23 cellular contexts compared by ENCODE assay signal in the genomic region with DNA sequence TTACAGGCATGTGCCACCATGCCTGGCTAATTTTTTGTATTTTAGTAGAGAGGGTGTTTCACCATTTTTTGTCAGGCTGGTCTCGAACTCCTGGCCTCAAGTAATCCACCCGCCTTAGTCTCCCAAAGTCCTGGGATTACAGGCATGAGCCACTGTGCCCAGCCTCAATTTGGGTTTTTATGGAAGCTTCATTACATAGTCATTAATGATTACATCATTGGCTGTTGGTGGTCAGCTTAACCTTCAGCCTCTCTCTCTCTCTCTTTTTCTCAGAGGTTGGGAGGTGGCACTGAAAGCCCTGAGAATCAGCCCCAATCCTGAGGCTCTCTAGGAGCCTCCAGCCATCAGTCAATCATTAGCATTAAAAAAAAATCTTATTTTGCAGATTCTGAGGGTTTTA.
"Had no signal": no experiment of that assay in that cellular context is flagged by ENCODE, and none has a peak within 500 bp of the region (broad histone marks: within the 10 kb centered on the region; RNA-seq: fewer than 3 reads in every experiment).

No MANE protein-coding gene starts in this region.

- H3K9me3 ChIP-seq: MG63, SK-N-SH had no signal

- H3K27ac ChIP-seq: HL-60, RWPE1 had no signal

- H3K9me2 ChIP-seq: SK-N-SH had no signal

- ATAC-seq: Panc1, PC-3 had no signal

- H3K27me3 ChIP-seq: MG63 had no signal

- H3K4me3 ChIP-seq: MG63 had no signal

- H3K4me2 ChIP-seq: SK-N-SH had no signal

- DNase-seq: KBM-7, MG63, NCI-H1092, NCI-H1105 treated with DMSO at 0.1 percent for 48 hours, NCI-H1417 treated with DMSO at 0.1 percent for 48 hours, NCI-H146, NCI-H1694 treated with DMSO at 0.1 percent for 48 hours, NCI-H1930, NCI-H2081, NCI-H2107, NCI-H226, NCI-H446, NCI-H510A, NCI-H524 treated with DMSO at 0.1 percent for 48 hours, NCI-H69, NCI-H774, PC-3, SHP77, SK-N-SH, SW 1271 had no signal
